ENCODE assay signal across 18 cellular contexts in the genomic region with DNA sequence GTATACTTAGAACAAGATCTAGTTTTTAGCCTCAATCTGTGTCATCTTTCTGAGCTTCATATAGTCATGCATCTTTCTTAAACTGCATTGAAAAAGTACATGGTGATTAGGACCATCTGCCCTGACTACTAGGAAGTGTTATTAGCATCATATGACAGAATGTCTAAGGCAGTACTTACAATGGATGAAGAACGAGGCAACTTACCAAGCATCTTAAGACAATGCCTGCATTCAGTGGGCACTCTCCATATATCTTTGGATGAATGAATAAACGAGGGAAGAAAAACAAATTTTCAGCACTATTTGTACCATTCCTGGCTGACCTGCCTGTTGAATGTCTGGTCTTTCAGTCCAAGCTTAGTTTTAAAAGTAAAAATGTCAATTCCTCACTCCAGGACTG.
DNase-seq lines count a peak whose midpoint lies in the region; ATAC-seq and TF ChIP-seq lines count a peak whose summit lies in the region.
"Had no signal": no experiment of that assay in that cellular context is flagged by ENCODE, and none has a peak within 500 bp of the region (broad histone marks: within the 10 kb centered on the region; RNA-seq: fewer than 3 reads in every experiment).

No MANE protein-coding gene starts in this region.

- no peaks in the 10 kb centered on the region for H3K36me3 ChIP-seq in lower lobe of right lung
- H3K36me3 ChIP-seq: BLaER1 treated with 17β-estradiol and CSF1 and Interleukin-3, amounts not matched to agents 10 nM and 100 nM; HAP-1 had no signal

- H3K9me3 ChIP-seq in lower lobe of right lung: no peaks in the 10 kb centered on the region
- H3K9me3 ChIP-seq: BLaER1 treated with 17β-estradiol and CSF1 and Interleukin-3, amounts not matched to agents 10 nM and 100 nM; HAP-1 had no signal

- ATAC-seq in lower lobe of right lung: no peak

- H3K27me3 ChIP-seq in lower lobe of right lung (ENCODE audit: low read depth): no peaks in the 10 kb centered on the region
- H3K27me3 ChIP-seq: BLaER1 treated with 17β-estradiol and CSF1 and Interleukin-3, amounts not matched to agents 10 nM and 100 nM had no signal

- DNase-seq in COLO829 (ENCODE audit: low spot score): peak; percentile 67
- peak; percentile 79 for DNase-seq in NCI-H524 treated with DMSO at 0.1 percent for 48 hours (lab: John Stamatoyannopoulos, UW)
- peak; percentile 78 for DNase-seq in foreskin melanocyte
- DNase-seq in pons (ENCODE audit: low spot score): peak; percentile 22
- no peak for DNase-seq in anterior cingulate cortex (lab: John Stamatoyannopoulos, UW)
- DNase-seq in lower lobe of right lung: no peak
- DNase-seq in KG1 (lab: John Stamatoyannopoulos, UW): no peak
- DNase-seq: ACHN; Calu3; CD4-positive, CD25-positive, alpha-beta regulatory T cell; DMS153; DMS79 treated with DMSO at 0.1 percent for 48 hours; EL; GOT3; HFFc6 had no signal

- intact Hi-C loops in lower lobe of right lung (cut with DNase I): no loop called here

- TF ChIP-seq CTCF in lower lobe of right lung (IDR thresholded peaks at IDR 0.05): no peak

- H3K4me1 ChIP-seq in lower lobe of right lung: no peaks in the 10 kb centered on the region
- H3K4me1 ChIP-seq: BLaER1 treated with 17β-estradiol and CSF1 and Interleukin-3, amounts not matched to agents 10 nM and 100 nM; HAP-1 had no signal

- no peak overlapping the region for H3K27ac ChIP-seq in lower lobe of right lung
- H3K27ac ChIP-seq: BLaER1 treated with 17β-estradiol and CSF1 and Interleukin-3, amounts not matched to agents 10 nM and 100 nM; HL-60 had no signal

- no peak overlapping the region for H3K4me3 ChIP-seq in lower lobe of right lung
- H3K4me3 ChIP-seq: BLaER1 treated with 17β-estradiol and CSF1 and Interleukin-3, amounts not matched to agents 10 nM and 100 nM; HAP-1 had no signal

Comparison
In these comparisons a context has a peak if more than half of its experiments do, and no peak if none do; other contexts are left out.
1. DNase-seq: peak in COLO829 (single experiment), NCI-H524 treated with DMSO at 0.1 percent for 48 hours (single experiment), foreskin melanocyte (single experiment) and pons (single experiment); none in anterior cingulate cortex (0 of 58), lower lobe of right lung (single experiment) and KG1 (single experiment).